13 cellular contexts compared by ENCODE assay signal in genomic region chr13:110689711-110690110, GRCh38. TPM values are rescaled to one million over a fixed set of nuclear protein-coding genes. Genes with fewer than 3 reads are reported as not detected.
A peak's percentile ranks its signal among the peaks of the same experiment; 100 is the strongest.
DNase-seq lines count a peak whose midpoint lies in the region; ATAC-seq and TF ChIP-seq lines count a peak whose summit lies in the region.
"Had no signal": no experiment of that assay in that cellular context is flagged by ENCODE, and none has a peak within 500 bp of the region (broad histone marks: within the 10 kb centered on the region; RNA-seq: fewer than 3 reads in every experiment).

No MANE protein-coding gene starts in this region.

- no peaks in the 10 kb centered on the region for H3K9me3 Mint-ChIP-seq in activated T-cell treated with anti-CD3 and anti-CD28 coated beads, Interleukin-2, amount 50 U/mL, for 24 hours
- no peaks in the 10 kb centered on the region for H3K9me3 Mint-ChIP-seq in activated T-cell treated with anti-CD3 and anti-CD28 coated beads, Interleukin-2, amount 50 U/mL, for 4 hours
- H3K9me3 Mint-ChIP-seq in nephron progenitor cell = no peaks in the 10 kb centered on the region
- H3K9me3 Mint-ChIP-seq: CD4-positive, CD25-positive, alpha-beta regulatory T cell; IgD-negative memory B cell had no signal

- 89 to 93% (median 92%) methylated on average over 12 of the region's 12 CpGs for WGBS in spleen, 5 donors

- no peaks in the 10 kb centered on the region for H3K27me3 Mint-ChIP-seq in activated T-cell treated with anti-CD3 and anti-CD28 coated beads, Interleukin-2, amount 50 U/mL, for 24 hours
- no peaks in the 10 kb centered on the region for H3K27me3 Mint-ChIP-seq in activated T-cell treated with anti-CD3 and anti-CD28 coated beads, Interleukin-2, amount 50 U/mL, for 4 hours (ENCODE audit: low read depth)
- H3K27me3 Mint-ChIP-seq in nephron progenitor cell (ENCODE audit: low read depth, poor library complexity) = no peaks in the 10 kb centered on the region
- H3K27me3 Mint-ChIP-seq: CD4-positive, CD25-positive, alpha-beta regulatory T cell; IgD-negative memory B cell had no signal

- no peak overlapping the region for H3K27ac ChIP-seq in spleen
- H3K27ac ChIP-seq: GM23248 had no signal

- TF ChIP-seq CTCF in nephron progenitor cell (IDR thresholded peaks at IDR 0.05) (no peak), spleen (IDR thresholded peaks at IDR 0.05 in 8 of 11, conservative IDR thresholded peaks at IDR 0.05 in 3 of 11) (no peak)

- H3K36me3 Mint-ChIP-seq in activated T-cell treated with anti-CD3 and anti-CD28 coated beads, Interleukin-2, amount 50 U/mL, for 24 hours (ENCODE audit: low read depth) = peaks cover 83% of the 10 kb centered on the region
- H3K36me3 Mint-ChIP-seq in activated T-cell treated with anti-CD3 and anti-CD28 coated beads, Interleukin-2, amount 50 U/mL, for 4 hours (ENCODE audit: insufficient read depth) = peaks cover 12% of the 10 kb centered on the region
- peaks cover 57% of the 10 kb centered on the region for H3K36me3 Mint-ChIP-seq in nephron progenitor cell (ENCODE audit: low read depth)
- H3K36me3 Mint-ChIP-seq: IgD-negative memory B cell had no signal

- no peak overlapping the region for H3K4me3 Mint-ChIP-seq in activated T-cell treated with anti-CD3 and anti-CD28 coated beads, Interleukin-2, amount 50 U/mL, for 24 hours
- H3K4me3 Mint-ChIP-seq in activated T-cell treated with anti-CD3 and anti-CD28 coated beads, Interleukin-2, amount 50 U/mL, for 4 hours = no peak overlapping the region
- no peak overlapping the region for H3K4me3 Mint-ChIP-seq in nephron progenitor cell
- H3K4me3 Mint-ChIP-seq: CD4-positive, CD25-positive, alpha-beta regulatory T cell; IgD-negative memory B cell had no signal

- DNase-seq in activated T-cell treated with anti-CD3 and anti-CD28 coated beads, Interleukin-2, amount 50 U/mL, for 24 hours = no peak
- DNase-seq in activated T-cell treated with anti-CD3 and anti-CD28 coated beads, Interleukin-2, amount 50 U/mL, for 4 hours = no peak
- DNase-seq in nephron progenitor cell (no peak), spleen (peak; percentile 32), NCI-H345 treated with DMSO at 0.1 percent for 48 hours (lab: John Stamatoyannopoulos, UW; ENCODE audit: unreplicated experiment) (no peak), NCI-H2196 treated with DMSO at 0.1 percent for 48 hours (lab: John Stamatoyannopoulos, UW; ENCODE audit: unreplicated experiment) (no peak)
- DNase-seq: BE2C; C1 segment of cervical spinal cord; Caco-2; CD4-positive, CD25-positive, alpha-beta regulatory T cell; GM23248 had no signal

- no peaks in the 10 kb centered on the region for H3K4me1 Mint-ChIP-seq in activated T-cell treated with anti-CD3 and anti-CD28 coated beads, Interleukin-2, amount 50 U/mL, for 24 hours (ENCODE audit: low read depth)
- no peaks in the 10 kb centered on the region for H3K4me1 Mint-ChIP-seq in activated T-cell treated with anti-CD3 and anti-CD28 coated beads, Interleukin-2, amount 50 U/mL, for 4 hours (ENCODE audit: low read depth)
- H3K4me1 Mint-ChIP-seq in nephron progenitor cell = peaks cover 19% of the 10 kb centered on the region

- no peak for TF ChIP-seq POLR2A in spleen (IDR thresholded peaks at IDR 0.05)

- H3K9me3 ChIP-seq in spleen = no peaks in the 10 kb centered on the region
- H3K9me3 ChIP-seq: BE2C, Caco-2, HAP-1 had no signal

- H3K4me1 ChIP-seq in spleen = no peaks in the 10 kb centered on the region
- H3K4me1 ChIP-seq: BE2C, Caco-2, HAP-1 had no signal

- no peak overlapping the region for H3K4me3 ChIP-seq in spleen
- H3K4me3 ChIP-seq: GM23248, HAP-1 had no signal

- peaks cover 0 to 95% (median 49%) of the 10 kb centered on the region in 6 donors for H3K36me3 ChIP-seq in spleen
- H3K36me3 ChIP-seq: BE2C had no signal

- intact Hi-C loops in spleen (cut with DNase I; ENCODE audit: low total_unique reads) = no loop called here

- no peak for ATAC-seq in activated T-cell treated with anti-CD3 and anti-CD28 coated beads, Interleukin-2, amount 50 U/mL, for 4 hours

- H3K27ac Mint-ChIP-seq in activated T-cell treated with anti-CD3 and anti-CD28 coated beads, Interleukin-2, amount 50 U/mL, for 24 hours = peak overlapping the region; percentile 38
- peak overlapping the region; percentile 67 for H3K27ac Mint-ChIP-seq in nephron progenitor cell

- no peaks in the 10 kb centered on the region for H3K27me3 ChIP-seq in spleen (replicated peaks in 1 of 7)
- H3K27me3 ChIP-seq: BE2C had no signal

RNA-seq across cellular contexts. Expression of gene CARS2, which starts 16.2 kb away (rescaled TPM):
- total RNA-seq in activated T-cell treated with anti-CD3 and anti-CD28 coated beads, Interleukin-2, amount 50 U/mL, for 4 hours = 10 to 100 TPM; 72.6 to 97.4 (median 80.3) TPM
- 100 to 1,000 TPM in 1 of 7 donors, 10 to 100 TPM in 6; 63.9 to 113 (median 77.9) TPM for total RNA-seq in spleen
- polyA plus RNA-seq in spleen = 100 to 1,000 TPM in 2 of 3 donors, 10 to 100 TPM in 1; 69.5 to 109 (median 105) TPM

RNA-seq across cellular contexts. Expression of gene ING1, which starts 23.8 kb away (rescaled TPM):
- 10 to 100 TPM; 16.9 to 17.7 (median 17.5) TPM for total RNA-seq in activated T-cell treated with anti-CD3 and anti-CD28 coated beads, Interleukin-2, amount 50 U/mL, for 4 hours
- total RNA-seq in spleen = 10 to 100 TPM; 15.1 to 32.4 (median 22.9) TPM
- 10 to 100 TPM; 10.5 to 16.0 (median 12.0) TPM for polyA plus RNA-seq in spleen
